Comparison of ENCODE assay signal across 1 cellular context in genomic region chr12:49882248-49882850, GRCh38.
TF ChIP-seq lines count a peak whose summit lies in the region.

No MANE protein-coding gene starts in this region.

TF ChIP-seq in K562, 482 proteins besides CTCF, POLR2A, EP300 and RAD21 (continued from another document):
- TF ChIP-seq VEZF1 (CRISPR knock-in tag; IDR thresholded peaks at IDR 0.05) (0 out of 2 replicates have a peak, but pooled peaks have one; percentile 26), SRSF1 (IDR thresholded peaks at IDR 0.05; ENCODE audit: low read depth, low read length) (no peak)
